Comparison of ENCODE assay signal across 2 cellular contexts in genomic region chr17:79153367-79154130, GRCh38.
TF ChIP-seq lines count a peak whose summit lies in the region.

No MANE protein-coding gene starts in this region.

TF ChIP-seq in Ishikawa, 13 proteins besides CTCF, POLR2A, EP300 and RAD21:
- TF ChIP-seq TEAD4 (IDR thresholded peaks at IDR 0.05) (no peak), ZBTB7A (IDR thresholded peaks at IDR 0.05; ENCODE audit: low read depth) (no peak), USF1 (IDR thresholded peaks at IDR 0.05) (peak; percentile 10; the same call in 1 of the 2 replicates), FOXM1 (IDR thresholded peaks at IDR 0.05; ENCODE audit: borderline replicate concordance, low read depth) (no peak), REST (IDR thresholded peaks at IDR 0.05; ENCODE audit: low read depth) (no peak), MAX (IDR thresholded peaks at IDR 0.05) (no peak), CEBPB (IDR thresholded peaks at IDR 0.05) (no peak)

TF ChIP-seq in H1, 55 proteins besides CTCF, POLR2A, EP300 and RAD21:
- no peak for TF ChIP-seq POU5F1 (IDR thresholded peaks at IDR 0.05; ENCODE audit: low read depth, low read length)
- no peak for TF ChIP-seq SAP30 (IDR thresholded peaks at IDR 0.05; ENCODE audit: insufficient read depth, insufficient replicate concordance, low read length)
- no peak for TF ChIP-seq SIX5 (IDR thresholded peaks at IDR 0.05; ENCODE audit: low read depth, low read length)
- TF ChIP-seq RFX5 (IDR thresholded peaks at IDR 0.05; ENCODE audit: borderline replicate concordance, low read depth, low read length), result no peak
- TF ChIP-seq ATF2 (IDR thresholded peaks at IDR 0.05; ENCODE audit: low read length), result no peak
- TF ChIP-seq CHD7 (IDR thresholded peaks at IDR 0.05; ENCODE audit: insufficient replicate concordance, low read length), result no peak
TF ChIP-seq in H1: peak in this region for 0.
